ENCODE assay signal across 13 cellular contexts in the genomic region with DNA sequence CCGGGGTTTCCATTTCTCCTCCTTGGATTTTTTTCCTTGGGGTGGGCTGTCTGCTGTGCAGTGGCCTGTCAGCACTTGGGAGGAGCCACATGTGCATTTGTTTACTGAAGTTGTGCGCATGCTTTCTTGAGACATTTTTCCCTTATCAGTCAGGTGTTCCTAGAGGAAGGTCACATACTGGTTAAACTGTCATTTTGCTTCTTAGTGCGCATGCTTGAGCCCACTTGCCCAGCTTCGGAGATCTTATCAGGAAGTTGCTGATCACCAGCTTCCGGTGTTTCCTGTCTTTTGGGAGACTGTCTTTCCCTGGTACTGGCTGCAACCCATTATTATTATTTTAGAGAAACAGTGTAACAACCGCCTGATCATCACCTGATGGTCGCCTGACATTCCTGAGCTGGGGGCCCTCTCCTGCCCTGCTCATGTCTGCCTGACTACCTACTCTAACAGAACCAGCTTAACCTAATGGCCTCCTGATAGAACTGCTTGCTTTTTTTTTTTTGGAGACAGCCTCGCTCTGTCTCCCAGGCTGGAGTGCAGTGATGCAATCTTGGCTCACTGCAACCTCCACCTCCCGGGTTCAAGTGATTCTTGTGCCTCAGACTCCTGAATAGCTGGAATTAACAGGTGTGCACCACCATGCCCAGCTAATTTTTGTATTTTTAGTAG. TPM values are rescaled to one million over a fixed set of nuclear protein-coding genes. Genes with fewer than 3 reads are reported as not detected.
DNase-seq lines count a peak whose midpoint lies in the region; ATAC-seq and TF ChIP-seq lines count a peak whose summit lies in the region.
"Had no signal": no experiment of that assay in that cellular context is flagged by ENCODE, and none has a peak within 500 bp of the region (broad histone marks: within the 10 kb centered on the region; RNA-seq: fewer than 3 reads in every experiment).

No MANE protein-coding gene starts in this region.

- peak overlapping the region; percentile 53 for H3K4me3 ChIP-seq in CD4-positive, CD25-positive, alpha-beta regulatory T cell (ENCODE audit: low read depth, low read length)

- POLR2A ChIA-PET in activated CD8-positive, alpha-beta T cell treated with anti-CD3 and anti-CD28 coated beads for 36 hours (lab: Charles Lee): no interaction called here

- H3K27me3 ChIP-seq in CD4-positive, CD25-positive, alpha-beta regulatory T cell (ENCODE audit: control insufficient read depth, insufficient read depth, low read length): no peaks in the 10 kb centered on the region
- no peaks in the 10 kb centered on the region for H3K27me3 ChIP-seq in foreskin keratinocyte

- no peaks in the 10 kb centered on the region for H3K9me3 Mint-ChIP-seq in CD4-positive, CD25-positive, alpha-beta regulatory T cell
- no peaks in the 10 kb centered on the region for H3K9me3 Mint-ChIP-seq in activated CD8-positive, alpha-beta T cell treated with anti-CD3 and anti-CD28 coated beads for 36 hours

- no peaks in the 10 kb centered on the region for H3K9me3 ChIP-seq in CD4-positive, CD25-positive, alpha-beta regulatory T cell (ENCODE audit: control insufficient read depth in 2 of 2, low read length in 2 of 2)

- no peaks in the 10 kb centered on the region for H3K36me3 Mint-ChIP-seq in CD4-positive, CD25-positive, alpha-beta regulatory T cell
- peaks cover 3% of the 10 kb centered on the region for H3K36me3 Mint-ChIP-seq in activated CD8-positive, alpha-beta T cell treated with anti-CD3 and anti-CD28 coated beads for 36 hours (ENCODE audit: low read depth)

- H3K4me1 ChIP-seq in CD4-positive, CD25-positive, alpha-beta regulatory T cell (ENCODE audit: control insufficient read depth, insufficient read depth, low read length, poor library complexity, severe bottlenecking): no peaks in the 10 kb centered on the region
- H3K4me1 ChIP-seq in foreskin keratinocyte: peaks cover 4% of the 10 kb centered on the region

- DNase-seq in CD4-positive, CD25-positive, alpha-beta regulatory T cell: peak in 1 of 3 donors; percentile 28
- DNase-seq in KBM-7 (peak; percentile 93), iris pigment epithelial cell (ENCODE audit: low read depth) (peak; percentile 50), foreskin keratinocyte (no peak), DMS79 (lab: John Stamatoyannopoulos, UW) (no peak), AG20443 (ENCODE audit: low spot score) (no peak)
- DNase-seq in activated CD8-positive, alpha-beta T cell treated with anti-CD3 and anti-CD28 coated beads for 36 hours: no peak
- DNase-seq: amygdala, NCI-H187 treated with DMSO at 0.1 percent for 48 hours, OCI-M1 had no signal

- no peaks in the 10 kb centered on the region for H3K27me3 Mint-ChIP-seq in CD4-positive, CD25-positive, alpha-beta regulatory T cell
- no peaks in the 10 kb centered on the region for H3K27me3 Mint-ChIP-seq in activated CD8-positive, alpha-beta T cell treated with anti-CD3 and anti-CD28 coated beads for 36 hours

- peaks cover 19 to 50% (median 36%) of the 10 kb centered on the region in 4 donors for H3K4me1 Mint-ChIP-seq in CD4-positive, CD25-positive, alpha-beta regulatory T cell
- H3K4me1 Mint-ChIP-seq in activated CD8-positive, alpha-beta T cell treated with anti-CD3 and anti-CD28 coated beads for 36 hours (ENCODE audit: low read depth): peaks cover 30% of the 10 kb centered on the region

- H3K36me3 ChIP-seq in CD4-positive, CD25-positive, alpha-beta regulatory T cell (ENCODE audit: control insufficient read depth, insufficient read depth, low read length): no peaks in the 10 kb centered on the region

- CTCF ChIA-PET in activated CD8-positive, alpha-beta T cell treated with anti-CD3 and anti-CD28 coated beads for 36 hours (lab: Charles Lee): interaction anchor here (1.5 kb wide), 1 partner anchor 24 kb away, joined by 3 read pairs; no protein-coding TSS in a partner anchor

- in situ Hi-C loops in KBM-7 (cut with MboI; ENCODE audit: low pct_unique_long_range_greater_than_20kb, low sequenced_read_pairs): no loop called here

- H3K27ac Mint-ChIP-seq in CD4-positive, CD25-positive, alpha-beta regulatory T cell: peak overlapping the region in 2 of 3 donors; percentile 44 to 51
- peak overlapping the region; percentile 26 for H3K27ac Mint-ChIP-seq in activated CD8-positive, alpha-beta T cell treated with anti-CD3 and anti-CD28 coated beads for 36 hours

- intact Hi-C loops in activated CD8-positive, alpha-beta T cell treated with anti-CD3 and anti-CD28 coated beads for 36 hours (cut with micrococcal nuclease): no loop called here

- no peak for ATAC-seq in CD4-positive, CD25-positive, alpha-beta regulatory T cell (ENCODE audit: low read depth in 2 of 2)
- ATAC-seq in activated CD8-positive, alpha-beta T cell treated with anti-CD3 and anti-CD28 coated beads for 36 hours: no peak
- ATAC-seq in HG03521 (IDR thresholded peaks at IDR 0.05; ENCODE audit: unreplicated experiment): no peak
- ATAC-seq in foreskin keratinocyte: no peak
- ATAC-seq: esophagus mucosa had no signal

- no peak overlapping the region for H3K27ac ChIP-seq in CD4-positive, CD25-positive, alpha-beta regulatory T cell (ENCODE audit: insufficient read depth, low read length, poor library complexity, severe bottlenecking)
- H3K27ac ChIP-seq in foreskin keratinocyte: no peak overlapping the region

- peak overlapping the region in 2 of 4 donors; percentile 77 to 81 for H3K4me3 Mint-ChIP-seq in CD4-positive, CD25-positive, alpha-beta regulatory T cell
- peak overlapping the region; percentile 36 for H3K4me3 Mint-ChIP-seq in activated CD8-positive, alpha-beta T cell treated with anti-CD3 and anti-CD28 coated beads for 36 hours

- TF ChIP-seq CTCF in activated CD8-positive, alpha-beta T cell treated with anti-CD3 and anti-CD28 coated beads for 36 hours (IDR thresholded peaks at IDR 0.05): no peak
- no peak for TF ChIP-seq CTCF in foreskin keratinocyte (conservative IDR thresholded peaks at IDR 0.05)

RNA-seq across cellular contexts. Expression of gene ERVFRD-1, which starts 0.4 kb away (rescaled TPM):
- total RNA-seq in CD4-positive, CD25-positive, alpha-beta regulatory T cell: not detected
- polyA plus RNA-seq in CD4-positive, CD25-positive, alpha-beta regulatory T cell: under 1 TPM in 1 of 4 donors, not detected in 3; 0.09 TPM
- total RNA-seq in activated CD8-positive, alpha-beta T cell treated with anti-CD3 and anti-CD28 coated beads for 36 hours: not detected
- not detected in 2 replicates for total RNA-seq in foreskin keratinocyte
- not detected in 2 replicates for polyA plus RNA-seq in foreskin keratinocyte
- total RNA-seq: esophagus mucosa had no signal
- polyA plus RNA-seq: keratinocyte had no signal

RNA-seq across cellular contexts. Expression of gene SMIM13, which starts 18.3 kb away (rescaled TPM):
- total RNA-seq in CD4-positive, CD25-positive, alpha-beta regulatory T cell: 9.7 TPM
- polyA plus RNA-seq in CD4-positive, CD25-positive, alpha-beta regulatory T cell: 1 to 10 TPM; 1.4 to 4.4 (median 2.5) TPM
- 1 to 10 TPM; 7.5 to 7.7 TPM for total RNA-seq in activated CD8-positive, alpha-beta T cell treated with anti-CD3 and anti-CD28 coated beads for 36 hours
- total RNA-seq in foreskin keratinocyte: 9.8 and 12.1 TPM in 2 replicates
- 6.6 and 7.0 TPM in 2 replicates for polyA plus RNA-seq in foreskin keratinocyte

Comparison
In these comparisons a context has a peak if more than half of its experiments do, and no peak if none do; other contexts are left out.
1. DNase-seq: peak in KBM-7 (single experiment) and iris pigment epithelial cell (single experiment); none in activated CD8-positive, alpha-beta T cell treated with anti-CD3 and anti-CD28 coated beads for 36 hours (single experiment), foreskin keratinocyte (0 of 2), DMS79 (single experiment) and AG20443 (single experiment).